ENCODE assay signal across 19 cellular contexts in the genomic region with DNA sequence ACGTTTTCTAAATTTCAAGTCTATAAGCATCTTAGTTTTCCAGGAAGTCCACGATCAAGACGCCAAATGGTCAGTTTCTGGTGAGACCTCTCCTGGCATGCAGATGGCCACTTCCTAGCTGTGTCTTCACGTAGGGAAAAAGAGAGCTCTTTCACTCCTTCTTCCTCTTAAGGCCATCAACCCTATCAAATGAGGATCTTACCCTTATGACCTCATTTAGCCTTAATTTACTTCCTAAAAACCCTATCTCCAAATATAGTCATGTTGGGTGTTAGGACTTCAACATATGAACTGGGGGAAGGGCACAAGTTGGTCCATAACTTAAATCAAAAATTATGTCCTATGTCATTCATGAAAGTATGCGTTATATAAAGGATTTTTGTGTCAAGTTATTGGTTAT.
A peak's percentile ranks its signal among the peaks of the same experiment; 100 is the strongest.
DNase-seq lines count a peak whose midpoint lies in the region; ATAC-seq, FAIRE-seq and TF ChIP-seq lines count a peak whose summit lies in the region.
"Had no signal": no experiment of that assay in that cellular context is flagged by ENCODE, and none has a peak within 500 bp of the region (broad histone marks: within the 10 kb centered on the region; RNA-seq: fewer than 3 reads in every experiment).

No MANE protein-coding gene starts in this region.

- TF ChIP-seq POLR2A in NB4 (IDR thresholded peaks at IDR 0.05; ENCODE audit: extremely low read depth, insufficient read length), result no peak
- TF ChIP-seq POLR2A in prostate gland (IDR thresholded peaks at IDR 0.05), result no peak

- no peak overlapping the region for H3K4me3 ChIP-seq in NB4 (ENCODE audit: low read depth, low read length)
- H3K4me3 ChIP-seq in endodermal cell (ENCODE audit: low read length), result no peak overlapping the region
- H3K4me3 ChIP-seq in prostate gland, result no peak overlapping the region

- H3K36me3 ChIP-seq in endodermal cell (ENCODE audit: control insufficient read depth, insufficient read depth, low read length) (no peaks in the 10 kb centered on the region), prostate gland (no peaks in the 10 kb centered on the region)

- H3K27me3 ChIP-seq in endodermal cell (ENCODE audit: control insufficient read depth, insufficient read depth, low read length, poor library complexity, severe bottlenecking), result no peaks in the 10 kb centered on the region
- no peaks in the 10 kb centered on the region for H3K27me3 ChIP-seq in prostate gland (replicated peaks; ENCODE audit: insufficient read depth)

- WGBS in endodermal cell (ENCODE audit: insufficient coverage in 1 of 2, insufficient read length in 1 of 2), 2 experiments, result 96 to 98% methylated on average over 4 to 5 of the region's 5 CpGs
- 87% methylated on average over 5 of the region's 5 CpGs for WGBS in prostate gland

- ATAC-seq in stimulated activated naive B cell treated with anti-CD40 and anti-IgM and Interleukin-4, amounts not matched to agents 10 μg/mL and 1 μg/mL and 100 μg/mL, for 72 hours (replicated peaks), result peak; percentile 55 to 67
- ATAC-seq: SK-N-SH treated with all-trans-retinoic acid at 6 μM for 48 hours had no signal

- H3K4me1 ChIP-seq in endodermal cell (ENCODE audit: control insufficient read depth, insufficient read depth, low read length) (no peaks in the 10 kb centered on the region), prostate gland (replicated peaks) (no peaks in the 10 kb centered on the region)

- H3K27me3 Mint-ChIP-seq in stimulated activated naive B cell treated with anti-CD40 and anti-IgM and Interleukin-4, amounts not matched to agents 10 μg/mL and 1 μg/mL and 100 μg/mL, for 72 hours, result no peaks in the 10 kb centered on the region
- H3K27me3 Mint-ChIP-seq in endodermal cell (ENCODE audit: insufficient read depth), result no peaks in the 10 kb centered on the region

- no peaks in the 10 kb centered on the region for H3K9me3 ChIP-seq in endodermal cell (ENCODE audit: control insufficient read depth, low read length)
- no peaks in the 10 kb centered on the region for H3K9me3 ChIP-seq in prostate gland

- peaks cover 6 to 11% of the 10 kb centered on the region in 2 donors for H3K9me3 Mint-ChIP-seq in stimulated activated naive B cell treated with anti-CD40 and anti-IgM and Interleukin-4, amounts not matched to agents 10 μg/mL and 1 μg/mL and 100 μg/mL, for 72 hours
- H3K9me3 Mint-ChIP-seq in endodermal cell, result no peaks in the 10 kb centered on the region

- intact Hi-C loops in prostate gland (cut with DNase I), result no loop called here

- H3K27ac ChIP-seq in endodermal cell (ENCODE audit: low read depth, low read length), result no peak overlapping the region
- H3K27ac ChIP-seq in prostate gland, result no peak overlapping the region

- no peak overlapping the region for H3K4me3 Mint-ChIP-seq in stimulated activated naive B cell treated with anti-CD40 and anti-IgM and Interleukin-4, amounts not matched to agents 10 μg/mL and 1 μg/mL and 100 μg/mL, for 72 hours
- no peak overlapping the region for H3K4me3 Mint-ChIP-seq in endodermal cell
- H3K4me3 Mint-ChIP-seq: T-helper 1 cell treated with Interleukin-12 subunit alpha and Interleukin-12 subunit beta and Interleukin-4 antibody, amounts not matched to agents 30 μg/mL and 1 μg/mL, for 36 hours had no signal

- H3K4me1 Mint-ChIP-seq in stimulated activated naive B cell treated with anti-CD40 and anti-IgM and Interleukin-4, amounts not matched to agents 10 μg/mL and 1 μg/mL and 100 μg/mL, for 72 hours, result peaks cover 4 to 11% of the 10 kb centered on the region in 2 donors
- H3K4me1 Mint-ChIP-seq in endodermal cell, result peaks cover 2% of the 10 kb centered on the region

- peaks cover 23 to 30% of the 10 kb centered on the region in 2 donors for H3K36me3 Mint-ChIP-seq in stimulated activated naive B cell treated with anti-CD40 and anti-IgM and Interleukin-4, amounts not matched to agents 10 μg/mL and 1 μg/mL and 100 μg/mL, for 72 hours
- peaks cover 7% of the 10 kb centered on the region for H3K36me3 Mint-ChIP-seq in endodermal cell (ENCODE audit: low read depth)

- H3K27ac Mint-ChIP-seq in stimulated activated naive B cell treated with anti-CD40 and anti-IgM and Interleukin-4, amounts not matched to agents 10 μg/mL and 1 μg/mL and 100 μg/mL, for 72 hours, result no peak overlapping the region
- no peak overlapping the region for H3K27ac Mint-ChIP-seq in endodermal cell
- H3K27ac Mint-ChIP-seq: T-helper 1 cell treated with Interleukin-12 subunit alpha and Interleukin-12 subunit beta and Interleukin-4 antibody, amounts not matched to agents 30 μg/mL and 1 μg/mL, for 36 hours had no signal

- TF ChIP-seq CTCF in NB4 (IDR thresholded peaks at IDR 0.05; ENCODE audit: low read depth, low read length) (no peak), endodermal cell (conservative IDR thresholded peaks at IDR 0.05) (no peak), prostate gland (IDR thresholded peaks at IDR 0.05) (no peak)

- no peak overlapping the region for H3K9ac ChIP-seq in endodermal cell (ENCODE audit: extremely low read depth, low read length, poor library complexity, severe bottlenecking)

- FAIRE-seq in HTR-8/SVneo (lab: Jason Lieb, UNC), result peak; percentile 52
- FAIRE-seq: G401.6 had no signal

- no peak for DNase-seq in HTR-8/SVneo (ENCODE audit: insufficient read length, low spot score)
- peak; percentile 13 for DNase-seq in NB4 (ENCODE audit: low read depth)
- peak; percentile 84 for DNase-seq in SKM-1 treated with dmso at 0.1 percent for 144 hours (lab: John Stamatoyannopoulos, UW; ENCODE audit: unreplicated experiment)
- no peak for DNase-seq in stimulated activated naive B cell treated with anti-CD40 and anti-IgM and Interleukin-4, amounts not matched to agents 10 μg/mL and 1 μg/mL and 100 μg/mL, for 72 hours
- DNase-seq in endodermal cell, result no peak
- DNase-seq in prostate gland (ENCODE audit: low spot score), result no peak
- DNase-seq in amygdala (lab: John Stamatoyannopoulos, UW), result no peak
- DNase-seq: C1 segment of cervical spinal cord, DMS 273 treated with DMSO at 0.1 percent for 48 hours, HCEC 1CT, NCI-H1092, NCI-H1436 treated with DMSO at 0.1 percent for 48 hours, NCI-H2029, NCI-H345, NCI-H526, SHP77 had no signal

Comparison
In these comparisons a context has a peak if more than half of its experiments do, and no peak if none do; other contexts are left out.
1. DNase-seq: peak in NB4 (single experiment) and SKM-1 treated with dmso at 0.1 percent for 144 hours (single experiment); none in HTR-8/SVneo (single experiment), stimulated activated naive B cell treated with anti-CD40 and anti-IgM and Interleukin-4, amounts not matched to agents 10 μg/mL and 1 μg/mL and 100 μg/mL, for 72 hours (single experiment), endodermal cell (single experiment), prostate gland (single experiment) and amygdala (0 of 56).